10 cellular contexts compared by ENCODE assay signal in the genomic region with DNA sequence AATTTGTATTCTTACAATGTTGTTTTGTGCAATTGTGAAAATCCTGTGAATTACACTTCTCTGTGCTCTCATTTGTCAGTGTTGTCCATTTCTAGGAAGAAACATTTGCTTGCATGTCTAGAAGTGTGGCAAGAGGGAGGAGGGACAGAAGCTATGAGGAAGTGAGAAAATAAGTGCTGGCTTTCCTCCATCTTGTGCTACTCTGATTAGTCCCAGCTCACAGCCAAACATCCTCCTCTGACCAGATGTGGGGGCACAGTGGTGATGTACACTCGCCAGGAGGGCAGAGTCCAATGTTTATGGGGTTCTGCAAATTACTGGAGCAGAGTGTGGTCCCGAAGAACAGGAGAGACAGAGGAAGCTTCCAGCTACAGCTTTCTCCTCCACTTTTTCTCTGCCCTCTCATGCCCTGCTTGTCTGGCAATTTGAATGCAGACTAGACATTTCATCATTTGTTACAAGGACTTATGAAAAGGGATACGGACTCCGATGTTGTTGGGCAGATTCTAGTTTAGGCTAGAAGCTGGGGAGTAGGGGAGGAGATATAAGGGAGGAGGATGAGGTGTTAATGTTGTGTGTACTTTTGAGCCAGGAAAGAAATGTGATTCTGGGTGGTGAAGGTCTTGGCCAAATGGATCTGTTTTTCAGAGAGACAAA.
DNase-seq lines count a peak whose midpoint lies in the region; ATAC-seq and TF ChIP-seq lines count a peak whose summit lies in the region.
"Had no signal": no experiment of that assay in that cellular context is flagged by ENCODE, and none has a peak within 500 bp of the region (broad histone marks: within the 10 kb centered on the region; RNA-seq: fewer than 3 reads in every experiment).

No MANE protein-coding gene starts in this region.

- H3K4me1 Mint-ChIP-seq in activated T-cell treated with anti-CD3 and anti-CD28 coated beads, Interleukin-2, amount 50 U/mL, for 72 hours (ENCODE audit: low read depth) = no peaks in the 10 kb centered on the region

- peaks cover 5 to 7% of the 10 kb centered on the region in 2 donors for H3K9me3 Mint-ChIP-seq in activated T-cell treated with anti-CD3 and anti-CD28 coated beads, Interleukin-2, amount 50 U/mL, for 72 hours

- no peaks in the 10 kb centered on the region for H3K36me3 Mint-ChIP-seq in activated T-cell treated with anti-CD3 and anti-CD28 coated beads, Interleukin-2, amount 50 U/mL, for 72 hours (ENCODE audit: insufficient read depth in 2 of 2)

- no peak overlapping the region for H3K4me3 ChIP-seq in NB4 (ENCODE audit: low read depth, low read length)
- H3K4me3 ChIP-seq: cardiac muscle cell had no signal

- ATAC-seq in GM21786 (IDR thresholded peaks at IDR 0.05; ENCODE audit: unreplicated experiment) (peak; percentile 88), HG03457 (IDR thresholded peaks at IDR 0.05; ENCODE audit: unreplicated experiment) (no peak)
- ATAC-seq in activated T-cell treated with anti-CD3 and anti-CD28 coated beads, Interleukin-2, amount 50 U/mL, for 72 hours (replicated peaks in 1 of 2) = no peak

- no peak for TF ChIP-seq POLR2A in NB4 (IDR thresholded peaks at IDR 0.05; ENCODE audit: extremely low read depth, insufficient read length)

- H3K27me3 Mint-ChIP-seq in activated T-cell treated with anti-CD3 and anti-CD28 coated beads, Interleukin-2, amount 50 U/mL, for 72 hours (ENCODE audit: low read depth) = no peaks in the 10 kb centered on the region

- TF ChIP-seq CTCF in NB4 (IDR thresholded peaks at IDR 0.05; ENCODE audit: low read depth, low read length) = no peak

- no peak overlapping the region for H3K27ac Mint-ChIP-seq in activated T-cell treated with anti-CD3 and anti-CD28 coated beads, Interleukin-2, amount 50 U/mL, for 72 hours

- H3K4me3 Mint-ChIP-seq in activated T-cell treated with anti-CD3 and anti-CD28 coated beads, Interleukin-2, amount 50 U/mL, for 72 hours = no peak overlapping the region

- DNase-seq in GM03348 (ENCODE audit: low spot score) (peak; percentile 44), NB4 (ENCODE audit: low read depth) (peak; percentile 57), kidney tubule cell (ENCODE audit: low spot score) (peak; percentile 23), NCI-H226 (no peak), D341Med (ENCODE audit: low spot score) (no peak)
- DNase-seq in activated T-cell treated with anti-CD3 and anti-CD28 coated beads, Interleukin-2, amount 50 U/mL, for 72 hours = no peak
- DNase-seq: kidney had no signal

Comparison
In these comparisons a context has a peak if more than half of its experiments do, and no peak if none do; other contexts are left out.
1. DNase-seq: peak in GM03348 (single experiment), NB4 (single experiment) and kidney tubule cell (single experiment); none in NCI-H226 (single experiment), activated T-cell treated with anti-CD3 and anti-CD28 coated beads, Interleukin-2, amount 50 U/mL, for 72 hours (0 of 2) and D341Med (single experiment).